Comparison of ENCODE assay signal across 29 cellular contexts in genomic region chr3:10834951-10835350, GRCh38. TPM values are rescaled to one million over a fixed set of nuclear protein-coding genes. Genes with fewer than 3 reads are reported as not detected.
"Had no signal": no experiment of that assay in that cellular context is flagged by ENCODE, and none has a peak within 500 bp of the region (broad histone marks: within the 10 kb centered on the region; RNA-seq: fewer than 3 reads in every experiment).

No MANE protein-coding gene starts in this region.

- H3K9me3 ChIP-seq: colonic mucosa, esophagus squamous epithelium, gastrocnemius medialis, heart right ventricle, left lung, lower lobe of right lung, mucosa of descending colon had no signal

- H3K27ac ChIP-seq: colonic mucosa, dorsolateral prefrontal cortex, epithelial cell of prostate, esophagus squamous epithelium, gastrocnemius medialis, heart right ventricle, left lung, lower lobe of right lung had no signal

- H3K27me3 ChIP-seq: colonic mucosa, esophagus squamous epithelium, gastrocnemius medialis had no signal

- H3K4me3 Mint-ChIP-seq: mesothelial cell of epicardium had no signal

- H3K36me3 Mint-ChIP-seq: mesothelial cell of epicardium had no signal

- H3K4me1 Mint-ChIP-seq: mesothelial cell of epicardium had no signal

- H3K9me3 Mint-ChIP-seq: mesothelial cell of epicardium had no signal

- H3K4me3 ChIP-seq: colonic mucosa, dorsolateral prefrontal cortex, esophagus squamous epithelium, gastrocnemius medialis, heart right ventricle, left lung, lower lobe of right lung, mucosa of descending colon had no signal

- ATAC-seq: esophagus mucosa, gastrocnemius medialis, heart right ventricle, left cardiac atrium, left lung, left ventricle myocardium superior, lower lobe of right lung, mucosa of descending colon had no signal

- FAIRE-seq: islet of Langerhans, keratinocyte had no signal

- H3K27ac Mint-ChIP-seq: mesothelial cell of epicardium, naive B cell had no signal

- H3K36me3 ChIP-seq: colonic mucosa, esophagus squamous epithelium, gastrocnemius medialis, heart right ventricle, left lung, lower lobe of right lung had no signal

- H3K4me1 ChIP-seq: colonic mucosa, esophagus squamous epithelium, gastrocnemius medialis, heart right ventricle, left lung, lower lobe of right lung had no signal

- DNase-seq: colonic mucosa; dermis blood vessel endothelial cell; dorsolateral prefrontal cortex; effector CD4-positive, alpha-beta T cell; effector memory CD4-positive, alpha-beta T cell; erythroblast; esophagus squamous epithelium; foreskin fibroblast; foreskin melanocyte; gastrocnemius medialis; glutamatergic neuron; heart right ventricle; hippocampal formation; left cardiac atrium; left lung; left ventricle myocardium superior; lower lobe of right lung; mesenchymal stem cell; mucosa of descending colon; naive B cell had no signal

RNA-seq across cellular contexts. Expression of gene SLC6A11, which starts 18.9 kb away (rescaled TPM):
- total RNA-seq: colonic mucosa, dermis blood vessel endothelial cell, gastrocnemius medialis, glomerular endothelial cell, left cardiac atrium, left ventricle myocardium superior, lower lobe of right lung, lung microvascular endothelial cell, mesenteric fat pad, myocyte had no signal
- polyA plus RNA-seq: heart right ventricle had no signal
